ENCODE assay signal across 1 cellular context in the genomic region with DNA sequence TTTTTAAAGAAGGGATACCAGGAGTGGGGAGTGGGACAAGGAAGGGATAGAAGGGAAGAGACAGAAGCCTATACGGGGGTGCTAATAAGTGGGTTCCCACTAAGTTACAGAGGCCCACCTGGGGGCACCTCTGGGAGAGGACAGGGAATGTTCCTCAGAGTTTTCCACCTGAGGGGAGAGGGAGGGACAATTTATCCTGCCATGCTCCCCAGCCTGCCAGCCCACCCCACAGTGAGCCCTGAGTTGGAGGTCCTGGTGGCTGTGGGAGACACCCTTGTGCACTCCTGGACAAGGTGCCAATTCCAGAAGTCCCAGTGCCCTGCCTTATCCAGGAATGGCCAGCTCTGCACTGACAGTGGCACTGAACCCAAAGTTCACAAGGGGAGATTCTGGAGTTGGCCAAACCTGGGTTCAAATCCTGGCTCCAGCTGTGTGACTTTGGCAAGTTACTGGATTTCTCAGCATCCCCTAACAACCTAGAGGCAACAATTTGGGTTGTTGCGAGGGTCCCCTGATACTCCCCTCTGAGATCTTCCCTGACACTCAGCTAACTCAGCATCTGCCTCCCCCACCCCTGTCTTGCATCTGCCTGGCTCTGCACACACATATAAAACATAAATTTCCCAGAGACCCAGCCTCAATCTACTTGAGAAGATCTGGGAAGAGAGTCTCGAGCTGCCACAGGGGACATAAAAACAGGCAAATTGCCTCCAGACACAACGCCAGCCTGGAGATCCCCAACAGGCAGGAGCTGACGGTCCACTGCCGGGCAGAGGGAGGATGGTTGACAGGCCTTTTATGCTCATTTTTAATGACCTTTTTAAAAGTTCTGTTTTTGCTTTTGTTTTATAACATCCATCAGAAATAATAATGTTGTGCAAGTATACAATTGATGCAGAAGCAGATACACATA.
TF ChIP-seq lines count a peak whose summit lies in the region.

No MANE protein-coding gene starts in this region.

TF ChIP-seq in GM23338, 12 proteins besides CTCF, POLR2A, EP300 and RAD21 (continued from another document):
- TF ChIP-seq, protein P1, sequence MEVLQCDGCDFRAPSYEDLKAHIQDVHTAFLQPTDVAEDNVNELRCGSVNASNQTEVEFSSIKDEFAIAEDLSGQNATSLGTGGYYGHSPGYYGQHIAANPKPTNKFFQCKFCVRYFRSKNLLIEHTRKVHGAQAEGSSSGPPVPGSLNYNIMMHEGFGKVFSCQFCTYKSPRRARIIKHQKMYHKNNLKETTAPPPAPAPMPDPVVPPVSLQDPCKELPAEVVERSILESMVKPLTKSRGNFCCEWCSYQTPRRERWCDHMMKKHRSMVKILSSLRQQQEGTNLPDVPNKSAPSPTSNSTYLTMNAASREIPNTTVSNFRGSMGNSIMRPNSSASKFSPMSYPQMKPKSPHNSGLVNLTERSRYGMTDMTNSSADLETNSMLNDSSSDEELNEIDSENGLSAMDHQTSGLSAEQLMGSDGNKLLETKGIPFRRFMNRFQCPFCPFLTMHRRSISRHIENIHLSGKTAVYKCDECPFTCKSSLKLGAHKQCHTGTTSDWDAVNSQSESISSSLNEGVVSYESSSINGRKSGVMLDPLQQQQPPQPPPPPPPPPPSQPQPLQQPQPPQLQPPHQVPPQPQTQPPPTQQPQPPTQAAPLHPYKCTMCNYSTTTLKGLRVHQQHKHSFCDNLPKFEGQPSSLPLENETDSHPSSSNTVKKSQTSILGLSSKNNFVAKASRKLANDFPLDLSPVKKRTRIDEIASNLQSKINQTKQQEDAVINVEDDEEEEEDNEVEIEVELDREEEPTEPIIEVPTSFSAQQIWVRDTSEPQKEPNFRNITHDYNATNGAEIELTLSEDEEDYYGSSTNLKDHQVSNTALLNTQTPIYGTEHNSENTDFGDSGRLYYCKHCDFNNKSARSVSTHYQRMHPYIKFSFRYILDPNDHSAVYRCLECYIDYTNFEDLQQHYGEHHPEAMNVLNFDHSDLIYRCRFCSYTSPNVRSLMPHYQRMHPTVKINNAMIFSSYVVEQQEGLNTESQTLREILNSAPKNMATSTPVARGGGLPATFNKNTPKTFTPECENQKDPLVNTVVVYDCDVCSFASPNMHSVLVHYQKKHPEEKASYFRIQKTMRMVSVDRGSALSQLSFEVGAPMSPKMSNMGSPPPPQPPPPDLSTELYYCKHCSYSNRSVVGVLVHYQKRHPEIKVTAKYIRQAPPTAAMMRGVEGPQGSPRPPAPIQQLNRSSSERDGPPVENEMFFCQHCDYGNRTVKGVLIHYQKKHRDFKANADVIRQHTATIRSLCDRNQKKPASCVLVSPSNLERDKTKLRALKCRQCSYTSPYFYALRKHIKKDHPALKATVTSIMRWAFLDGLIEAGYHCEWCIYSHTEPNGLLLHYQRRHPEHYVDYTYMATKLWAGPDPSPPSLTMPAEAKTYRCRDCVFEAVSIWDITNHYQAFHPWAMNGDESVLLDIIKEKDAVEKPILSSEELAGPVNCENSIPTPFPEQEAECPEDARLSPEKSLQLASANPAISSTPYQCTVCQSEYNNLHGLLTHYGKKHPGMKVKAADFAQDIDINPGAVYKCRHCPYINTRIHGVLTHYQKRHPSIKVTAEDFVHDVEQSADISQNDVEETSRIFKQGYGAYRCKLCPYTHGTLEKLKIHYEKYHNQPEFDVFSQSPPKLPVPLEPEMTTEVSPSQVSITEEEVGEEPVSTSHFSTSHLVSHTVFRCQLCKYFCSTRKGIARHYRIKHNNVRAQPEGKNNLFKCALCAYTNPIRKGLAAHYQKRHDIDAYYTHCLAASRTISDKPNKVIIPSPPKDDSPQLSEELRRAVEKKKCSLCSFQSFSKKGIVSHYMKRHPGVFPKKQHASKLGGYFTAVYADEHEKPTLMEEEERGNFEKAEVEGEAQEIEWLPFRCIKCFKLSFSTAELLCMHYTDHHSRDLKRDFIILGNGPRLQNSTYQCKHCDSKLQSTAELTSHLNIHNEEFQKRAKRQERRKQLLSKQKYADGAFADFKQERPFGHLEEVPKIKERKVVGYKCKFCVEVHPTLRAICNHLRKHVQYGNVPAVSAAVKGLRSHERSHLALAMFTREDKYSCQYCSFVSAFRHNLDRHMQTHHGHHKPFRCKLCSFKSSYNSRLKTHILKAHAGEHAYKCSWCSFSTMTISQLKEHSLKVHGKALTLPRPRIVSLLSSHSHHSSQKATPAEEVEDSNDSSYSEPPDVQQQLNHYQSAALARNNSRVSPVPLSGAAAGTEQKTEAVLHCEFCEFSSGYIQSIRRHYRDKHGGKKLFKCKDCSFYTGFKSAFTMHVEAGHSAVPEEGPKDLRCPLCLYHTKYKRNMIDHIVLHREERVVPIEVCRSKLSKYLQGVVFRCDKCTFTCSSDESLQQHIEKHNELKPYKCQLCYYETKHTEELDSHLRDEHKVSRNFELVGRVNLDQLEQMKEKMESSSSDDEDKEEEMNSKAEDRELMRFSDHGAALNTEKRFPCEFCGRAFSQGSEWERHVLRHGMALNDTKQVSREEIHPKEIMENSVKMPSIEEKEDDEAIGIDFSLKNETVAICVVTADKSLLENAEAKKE (CRISPR knock-in tag; IDR thresholded peaks at IDR 0.05) = no peak
- TF ChIP-seq EZH2 (IDR thresholded peaks at IDR 0.05; ENCODE audit: low read depth, unreplicated experiment) (no peak), EZH2phosphoT487 (IDR thresholded peaks at IDR 0.05; ENCODE audit: unreplicated experiment) (no peak), CREB1 (CRISPR knock-in tag; IDR thresholded peaks at IDR 0.05; ENCODE audit: low read depth) (no peak), ZNF114 (CRISPR knock-in tag; IDR thresholded peaks at IDR 0.05) (no peak), POLR2AphosphoS5 (IDR thresholded peaks at IDR 0.05; ENCODE audit: low read depth) (no peak)
- TF ChIP-seq, protein P2, sequence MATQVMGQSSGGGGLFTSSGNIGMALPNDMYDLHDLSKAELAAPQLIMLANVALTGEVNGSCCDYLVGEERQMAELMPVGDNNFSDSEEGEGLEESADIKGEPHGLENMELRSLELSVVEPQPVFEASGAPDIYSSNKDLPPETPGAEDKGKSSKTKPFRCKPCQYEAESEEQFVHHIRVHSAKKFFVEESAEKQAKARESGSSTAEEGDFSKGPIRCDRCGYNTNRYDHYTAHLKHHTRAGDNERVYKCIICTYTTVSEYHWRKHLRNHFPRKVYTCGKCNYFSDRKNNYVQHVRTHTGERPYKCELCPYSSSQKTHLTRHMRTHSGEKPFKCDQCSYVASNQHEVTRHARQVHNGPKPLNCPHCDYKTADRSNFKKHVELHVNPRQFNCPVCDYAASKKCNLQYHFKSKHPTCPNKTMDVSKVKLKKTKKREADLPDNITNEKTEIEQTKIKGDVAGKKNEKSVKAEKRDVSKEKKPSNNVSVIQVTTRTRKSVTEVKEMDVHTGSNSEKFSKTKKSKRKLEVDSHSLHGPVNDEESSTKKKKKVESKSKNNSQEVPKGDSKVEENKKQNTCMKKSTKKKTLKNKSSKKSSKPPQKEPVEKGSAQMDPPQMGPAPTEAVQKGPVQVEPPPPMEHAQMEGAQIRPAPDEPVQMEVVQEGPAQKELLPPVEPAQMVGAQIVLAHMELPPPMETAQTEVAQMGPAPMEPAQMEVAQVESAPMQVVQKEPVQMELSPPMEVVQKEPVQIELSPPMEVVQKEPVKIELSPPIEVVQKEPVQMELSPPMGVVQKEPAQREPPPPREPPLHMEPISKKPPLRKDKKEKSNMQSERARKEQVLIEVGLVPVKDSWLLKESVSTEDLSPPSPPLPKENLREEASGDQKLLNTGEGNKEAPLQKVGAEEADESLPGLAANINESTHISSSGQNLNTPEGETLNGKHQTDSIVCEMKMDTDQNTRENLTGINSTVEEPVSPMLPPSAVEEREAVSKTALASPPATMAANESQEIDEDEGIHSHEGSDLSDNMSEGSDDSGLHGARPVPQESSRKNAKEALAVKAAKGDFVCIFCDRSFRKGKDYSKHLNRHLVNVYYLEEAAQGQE (IDR thresholded peaks at IDR 0.05; ENCODE audit: unreplicated experiment) = no peak
- TF ChIP-seq, protein P3, sequence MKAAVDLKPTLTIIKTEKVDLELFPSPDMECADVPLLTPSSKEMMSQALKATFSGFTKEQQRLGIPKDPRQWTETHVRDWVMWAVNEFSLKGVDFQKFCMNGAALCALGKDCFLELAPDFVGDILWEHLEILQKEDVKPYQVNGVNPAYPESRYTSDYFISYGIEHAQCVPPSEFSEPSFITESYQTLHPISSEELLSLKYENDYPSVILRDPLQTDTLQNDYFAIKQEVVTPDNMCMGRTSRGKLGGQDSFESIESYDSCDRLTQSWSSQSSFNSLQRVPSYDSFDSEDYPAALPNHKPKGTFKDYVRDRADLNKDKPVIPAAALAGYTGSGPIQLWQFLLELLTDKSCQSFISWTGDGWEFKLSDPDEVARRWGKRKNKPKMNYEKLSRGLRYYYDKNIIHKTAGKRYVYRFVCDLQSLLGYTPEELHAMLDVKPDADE (IDR thresholded peaks at IDR 0.05) = no peak
